Comparison of ENCODE assay signal across 2 cellular contexts in genomic region chr19:7983995-7984837, GRCh38.
TF ChIP-seq lines count a peak whose summit lies in the region.

No MANE protein-coding gene starts in this region.

TF ChIP-seq in WTC11, 78 proteins besides CTCF, POLR2A, EP300 and RAD21 (continues in another document):
- TF ChIP-seq ZNF281 (CRISPR knock-in tag; IDR thresholded peaks at IDR 0.05) (no peak), ZMAT4 (CRISPR knock-in tag; IDR thresholded peaks at IDR 0.05) (no peak), IRF1 (CRISPR knock-in tag; IDR thresholded peaks at IDR 0.05) (no peak), ATF6 (CRISPR knock-in tag; IDR thresholded peaks at IDR 0.05) (no peak), ZNF396 (CRISPR knock-in tag; IDR thresholded peaks at IDR 0.05; ENCODE audit: borderline replicate concordance) (no peak), ATF2 (CRISPR knock-in tag; IDR thresholded peaks at IDR 0.05; ENCODE audit: borderline replicate concordance, low read depth) (no peak), FOXJ3 (CRISPR knock-in tag; IDR thresholded peaks at IDR 0.05; ENCODE audit: borderline replicate concordance) (no peak), JUN (CRISPR knock-in tag; IDR thresholded peaks at IDR 0.05) (no peak), NFE2L1 (CRISPR knock-in tag; IDR thresholded peaks at IDR 0.05) (no peak), USF1 (CRISPR knock-in tag; IDR thresholded peaks at IDR 0.05) (no peak), NFYB (CRISPR knock-in tag; conservative IDR thresholded peaks at IDR 0.05; ENCODE audit: low read depth) (no peak), ERG (CRISPR knock-in tag; IDR thresholded peaks at IDR 0.05) (no peak), E2F5 (CRISPR knock-in tag; IDR thresholded peaks at IDR 0.05) (no peak), HMGA2 (CRISPR knock-in tag; IDR thresholded peaks at IDR 0.05) (no peak), SOX15 (CRISPR knock-in tag; IDR thresholded peaks at IDR 0.05) (no peak), ETV6 (CRISPR knock-in tag; IDR thresholded peaks at IDR 0.05) (no peak)

TF ChIP-seq in HepG2, 621 proteins besides CTCF, POLR2A, EP300 and RAD21:
- TF ChIP-seq RORA (CRISPR knock-in tag; IDR thresholded peaks at IDR 0.05) (no peak), DDIT3 (CRISPR knock-in tag; IDR thresholded peaks at IDR 0.05) (no peak), HNRNPLL (IDR thresholded peaks at IDR 0.05; ENCODE audit: low read depth, low read length, poor library complexity, severe bottlenecking) (no peak), ZKSCAN1 (IDR thresholded peaks at IDR 0.05; ENCODE audit: low read length) (0 out of 2 replicates have a peak, but pooled peaks have one; percentile 23), LRRFIP1 (CRISPR knock-in tag; conservative IDR thresholded peaks at IDR 0.05) (no peak), GMEB2 (CRISPR knock-in tag; IDR thresholded peaks at IDR 0.05; ENCODE audit: low read depth) (no peak), ZZZ3 (CRISPR knock-in tag; IDR thresholded peaks at IDR 0.05; ENCODE audit: borderline replicate concordance) (no peak), RNF2 (conservative IDR thresholded peaks at IDR 0.05; ENCODE audit: low read depth) (no peak), KAT8 (CRISPR knock-in tag; IDR thresholded peaks at IDR 0.05) (no peak)
